In the genomic region with DNA sequence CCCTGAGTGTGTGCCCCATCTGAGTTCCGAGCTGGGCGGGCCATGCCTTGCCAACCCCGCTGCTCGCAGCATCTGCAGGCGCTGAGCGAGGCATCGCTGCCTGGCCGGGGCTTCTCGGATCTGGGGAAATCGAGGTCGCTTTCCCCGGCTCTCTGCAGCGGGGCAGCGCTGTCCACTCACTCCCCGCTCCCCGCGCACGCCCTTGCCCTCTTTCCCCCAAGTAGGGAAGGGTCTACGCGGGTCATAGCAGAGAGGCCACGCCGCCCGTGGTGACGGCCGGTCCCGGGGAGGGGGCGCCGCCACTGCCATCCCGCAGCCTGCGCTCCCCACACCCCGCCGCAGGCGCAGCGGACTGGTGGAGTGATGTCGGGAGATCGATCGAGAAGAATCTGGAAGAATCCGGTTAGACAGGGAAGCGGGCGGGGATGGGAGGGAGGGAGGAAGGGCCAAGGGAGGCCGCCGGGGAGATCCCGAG, we compare ENCODE assay signal across 8 cellular contexts. TPM values are rescaled to one million over a fixed set of nuclear protein-coding genes. Genes with fewer than 3 reads are reported as not detected.
DNase-seq lines count a peak whose midpoint lies in the region; ATAC-seq and TF ChIP-seq lines count a peak whose summit lies in the region.

No MANE protein-coding gene starts in this region.

- ATAC-seq in DND-41 (ENCODE audit: insufficient read depth, low read depth), result no peak
- ATAC-seq in HG02852 (IDR thresholded peaks at IDR 0.05; ENCODE audit: unreplicated experiment), result peak; percentile 5
- ATAC-seq in esophagus mucosa, result peak; percentile 29

- DNase-seq in DND-41 (no peak), transverse colon (peak; percentile 26), HCEC 1CT (no peak), KG1 (lab: John Stamatoyannopoulos, UW) (no peak)
- no peak for DNase-seq in activated CD4-positive, alpha-beta memory T cell treated with anti-CD3 and anti-CD28 coated beads, Interleukin-2, amount 10 ng/mL, durations not matched to agents 7 days and 5 days

- H3K4me1 ChIP-seq in DND-41 (ENCODE audit: insufficient read depth, low read length) (peaks cover 28% of the 10 kb centered on the region), muscle layer of duodenum (ENCODE audit: control insufficient read depth in 1 of 2, insufficient read depth in 2 of 2, low read length in 2 of 2) (peaks cover 10 to 27% of the 10 kb centered on the region in 2 donors), transverse colon (peaks cover 0 to 21% (median 18%) of the 10 kb centered on the region in 4 donors)

- H3K9ac ChIP-seq in DND-41 (ENCODE audit: low read depth, low read length), result peak overlapping the region; percentile 77; the same call in 1 of the 2 replicates

- H3K9me3 ChIP-seq in DND-41 (ENCODE audit: insufficient read depth, low read length, severe bottlenecking) (no peaks in the 10 kb centered on the region), muscle layer of duodenum (ENCODE audit: control insufficient read depth in 1 of 2, low read length in 2 of 2) (no peaks in the 10 kb centered on the region), transverse colon (no peaks in the 10 kb centered on the region)

- no peaks in the 10 kb centered on the region for H3K9me3 Mint-ChIP-seq in activated CD4-positive, alpha-beta memory T cell treated with anti-CD3 and anti-CD28 coated beads, Interleukin-2, amount 10 ng/mL, durations not matched to agents 7 days and 5 days

- H3K36me3 ChIP-seq in DND-41 (ENCODE audit: insufficient read depth, low read length) (peaks cover 35% of the 10 kb centered on the region), muscle layer of duodenum (ENCODE audit: control insufficient read depth in 1 of 2, insufficient read depth in 2 of 2, low read length in 2 of 2) (peaks cover 17 to 24% of the 10 kb centered on the region in 2 donors), transverse colon (peaks cover 0 to 12% (median 4%) of the 10 kb centered on the region in 4 donors)

- WGBS in transverse colon (ENCODE audit: low coverage in 1 of 2), 2 donors, result 3 to 7% methylated on average over 8 to 37 of the region's 43 CpGs

- CTCF ChIA-PET in activated CD4-positive, alpha-beta memory T cell treated with anti-CD3 and anti-CD28 coated beads, Interleukin-2, amount 10 ng/mL, durations not matched to agents 7 days and 5 days (lab: Charles Lee), result interaction anchor here (1.1 to 3.0 kb wide), 4 partner anchors 9 to 111 kb away, joined by 4 to 22 read pairs (median 12); no protein-coding TSS in a partner anchor

- in situ Hi-C loops in transverse colon (cut with MboI; ENCODE audit: low pct_ligation_motif_present in 1 of 4, low pct_unique_long_range_greater_than_20kb in 1 of 4, low sequenced_read_pairs in 3 of 4), result no loop called here

- peak overlapping the region; percentile 98 for H3K4me2 ChIP-seq in DND-41 (ENCODE audit: insufficient read depth, low read length)

- intact Hi-C loops in transverse colon (cut with DNase I; ENCODE audit: low total_unique reads), result no loop called here

- no peak for TF ChIP-seq EP300 in transverse colon (IDR thresholded peaks at IDR 0.05; ENCODE audit: low read depth)

- peaks cover 25% of the 10 kb centered on the region for H3K36me3 Mint-ChIP-seq in activated CD4-positive, alpha-beta memory T cell treated with anti-CD3 and anti-CD28 coated beads, Interleukin-2, amount 10 ng/mL, durations not matched to agents 7 days and 5 days (ENCODE audit: low read depth)

- TF ChIP-seq CTCF in DND-41 (IDR thresholded peaks at IDR 0.05; ENCODE audit: borderline replicate concordance, extremely low read depth, low read length, poor library complexity, severe bottlenecking) (no peak), transverse colon (IDR thresholded peaks at IDR 0.05) (no peak)

- H3K27ac ChIP-seq in DND-41 (ENCODE audit: low read length) (no peak overlapping the region), muscle layer of duodenum (ENCODE audit: low read length) (no peak overlapping the region), transverse colon (peak overlapping the region; percentile 90 to 93 (median 92))

- H3K27me3 Mint-ChIP-seq in activated CD4-positive, alpha-beta memory T cell treated with anti-CD3 and anti-CD28 coated beads, Interleukin-2, amount 10 ng/mL, durations not matched to agents 7 days and 5 days, result peaks cover 17% of the 10 kb centered on the region

- no peaks in the 10 kb centered on the region for H3K27me3 ChIP-seq in DND-41 (ENCODE audit: insufficient read depth, low read length, poor library complexity)
- H3K27me3 ChIP-seq in muscle layer of duodenum (ENCODE audit: low read depth, low read length), result no peaks in the 10 kb centered on the region
- H3K27me3 ChIP-seq in transverse colon, result no peaks in the 10 kb centered on the region

- H3K4me3 ChIP-seq in DND-41 (ENCODE audit: low read depth in 1 of 2, low read length in 2 of 2), result peak overlapping the region in 1 of 2 experiments; percentile 92; a peak in 2 of 4 replicates
- peak overlapping the region; percentile 56 to 76 for H3K4me3 ChIP-seq in muscle layer of duodenum (ENCODE audit: low read depth in 1 of 2, low read length in 2 of 2)
- H3K4me3 ChIP-seq in transverse colon, result peak overlapping the region; percentile 34 to 93 (median 88)

- H3K4me1 Mint-ChIP-seq in activated CD4-positive, alpha-beta memory T cell treated with anti-CD3 and anti-CD28 coated beads, Interleukin-2, amount 10 ng/mL, durations not matched to agents 7 days and 5 days, result peaks cover 21% of the 10 kb centered on the region

- H2AFZ ChIP-seq in DND-41 (ENCODE audit: low read depth, low read length), result peak overlapping the region; percentile 76

- H3K27ac Mint-ChIP-seq in activated CD4-positive, alpha-beta memory T cell treated with anti-CD3 and anti-CD28 coated beads, Interleukin-2, amount 10 ng/mL, durations not matched to agents 7 days and 5 days, result no peak overlapping the region

- no peak for TF ChIP-seq POLR2A in transverse colon (IDR thresholded peaks at IDR 0.05)

- H3K4me3 Mint-ChIP-seq in activated CD4-positive, alpha-beta memory T cell treated with anti-CD3 and anti-CD28 coated beads, Interleukin-2, amount 10 ng/mL, durations not matched to agents 7 days and 5 days, result peak overlapping the region; percentile 78

- peaks cover 35% of the 10 kb centered on the region for H4K20me1 ChIP-seq in DND-41 (ENCODE audit: insufficient read depth, low read length)

- H3K79me2 ChIP-seq in DND-41 (ENCODE audit: insufficient read depth, low read length), result peaks cover 41% of the 10 kb centered on the region

- POLR2A ChIA-PET in activated CD4-positive, alpha-beta memory T cell treated with anti-CD3 and anti-CD28 coated beads, Interleukin-2, amount 10 ng/mL, durations not matched to agents 7 days and 5 days (lab: Charles Lee), result interaction anchor here (1.2 to 3.8 kb wide), 4 partner anchors 9 to 103 kb away, joined by 4 to 36 read pairs (median 20); partner anchors contain the start of genes FOXM1, ITFG2 and RHNO1

RNA-seq across cellular contexts. Expression of gene FKBP4, which starts 0.5 kb away (rescaled TPM):
- total RNA-seq in activated CD4-positive, alpha-beta memory T cell treated with anti-CD3 and anti-CD28 coated beads, Interleukin-2, amount 10 ng/mL, durations not matched to agents 7 days and 5 days, result 10 to 100 TPM; 62.6 to 70.7 TPM
- total RNA-seq in esophagus mucosa (83.4 TPM), transverse colon (10 to 100 TPM; 35.4 to 82.4 (median 49.2) TPM)

RNA-seq across cellular contexts. Expression of gene ITFG2, which starts 18.2 kb away (rescaled TPM):
- total RNA-seq in activated CD4-positive, alpha-beta memory T cell treated with anti-CD3 and anti-CD28 coated beads, Interleukin-2, amount 10 ng/mL, durations not matched to agents 7 days and 5 days, result 10 to 100 TPM; 25.9 to 29.5 TPM
- total RNA-seq in esophagus mucosa, result 17.8 TPM
- 10 to 100 TPM; 29.5 to 90.6 (median 48.4) TPM for total RNA-seq in transverse colon

RNA-seq across cellular contexts. Expression of gene NRIP2, which starts 40.5 kb away (rescaled TPM):
- total RNA-seq in activated CD4-positive, alpha-beta memory T cell treated with anti-CD3 and anti-CD28 coated beads, Interleukin-2, amount 10 ng/mL, durations not matched to agents 7 days and 5 days, result not detected
- 0.08 TPM for total RNA-seq in esophagus mucosa
- total RNA-seq in transverse colon, result under 1 TPM in 3 of 4 donors, not detected in 1; 0.14 to 0.32 (median 0.20) TPM

Comparison
In these comparisons a context has a peak if more than half of its experiments do, and no peak if none do; other contexts are left out.
1. H3K27ac ChIP-seq: peak in transverse colon (4 of 4); none in DND-41 (single experiment) and muscle layer of duodenum (single experiment).